In genomic region chr7:130143986-130144618, GRCh38 we compare ENCODE assay signal across 1 cellular context.
TF ChIP-seq lines count a peak whose summit lies in the region.

No MANE protein-coding gene starts in this region.

TF ChIP-seq in HepG2, 621 proteins besides CTCF, POLR2A, EP300 and RAD21 (continued from another document):
- TF ChIP-seq CREM (IDR thresholded peaks at IDR 0.05), result no peak
- no peak for TF ChIP-seq CREM (CRISPR knock-in tag; IDR thresholded peaks at IDR 0.05)
- TF ChIP-seq ZNF430 (CRISPR knock-in tag; IDR thresholded peaks at IDR 0.05), result no peak
- no peak for TF ChIP-seq ZNF513 (CRISPR knock-in tag; conservative IDR thresholded peaks at IDR 0.05)
- no peak for TF ChIP-seq ZNF225 (CRISPR knock-in tag; IDR thresholded peaks at IDR 0.05)
- TF ChIP-seq RXRB (CRISPR knock-in tag; IDR thresholded peaks at IDR 0.05; ENCODE audit: borderline replicate concordance), result peak; percentile 46
- no peak for TF ChIP-seq MEIS2 (CRISPR knock-in tag; IDR thresholded peaks at IDR 0.05)
- TF ChIP-seq SP1 (IDR thresholded peaks at IDR 0.05), result no peak
- no peak for TF ChIP-seq SP1 (CRISPR knock-in tag; IDR thresholded peaks at IDR 0.05)
- TF ChIP-seq HNF4A (CRISPR knock-in tag; IDR thresholded peaks at IDR 0.05), result peak; percentile 79
- TF ChIP-seq NFATC3 (CRISPR knock-in tag; IDR thresholded peaks at IDR 0.05), result no peak
- TF ChIP-seq KLF11 (CRISPR knock-in tag; IDR thresholded peaks at IDR 0.05), result no peak
- no peak for TF ChIP-seq FOXO4 (CRISPR knock-in tag; conservative IDR thresholded peaks at IDR 0.05)
- TF ChIP-seq SPEN (CRISPR knock-in tag; IDR thresholded peaks at IDR 0.05; ENCODE audit: low read depth), result peak; percentile 13; the same call in 1 of the 2 replicates
- TF ChIP-seq BCL3 (CRISPR knock-in tag; IDR thresholded peaks at IDR 0.05), result no peak
- peak; percentile 73 for TF ChIP-seq HNF4G (IDR thresholded peaks at IDR 0.05; ENCODE audit: borderline replicate concordance, low read depth, low read length)
- TF ChIP-seq HNF4G (CRISPR knock-in tag; IDR thresholded peaks at IDR 0.05; ENCODE audit: borderline replicate concordance, low read depth), result 0 out of 2 replicates have a peak, but pooled peaks have one; percentile 46
- 0 out of 2 replicates have a peak, but pooled peaks have one; percentile 46 for TF ChIP-seq MTERF4 (CRISPR knock-in tag; IDR thresholded peaks at IDR 0.05)
- no peak for TF ChIP-seq ZBTB3 (CRISPR knock-in tag; IDR thresholded peaks at IDR 0.05; ENCODE audit: borderline replicate concordance, low read depth)
- TF ChIP-seq HDAC2 (CRISPR knock-in tag; IDR thresholded peaks at IDR 0.05), result 0 out of 2 replicates have a peak, but pooled peaks have one; percentile 25
- peak; percentile 53 for TF ChIP-seq GATAD2A (CRISPR knock-in tag; IDR thresholded peaks at IDR 0.05)
- TF ChIP-seq SOX6 (IDR thresholded peaks at IDR 0.05), result no peak
- peak; percentile 24; the same call in 1 of the 2 replicates for TF ChIP-seq SOX6 (CRISPR knock-in tag; IDR thresholded peaks at IDR 0.05)
- TF ChIP-seq MXI1 (IDR thresholded peaks at IDR 0.05; ENCODE audit: borderline replicate concordance, low read depth, low read length), result no peak
- no peak for TF ChIP-seq IRF9 (CRISPR knock-in tag; IDR thresholded peaks at IDR 0.05; ENCODE audit: borderline replicate concordance)
- TF ChIP-seq HMG20B (CRISPR knock-in tag; conservative IDR thresholded peaks at IDR 0.05), result no peak
- no peak for TF ChIP-seq KLF13 (CRISPR knock-in tag; IDR thresholded peaks at IDR 0.05)
- TF ChIP-seq ZNF281 (CRISPR knock-in tag; IDR thresholded peaks at IDR 0.05; ENCODE audit: borderline replicate concordance), result peak; percentile 67; the same call in 1 of the 2 replicates
- no peak for TF ChIP-seq ZNF768 (CRISPR knock-in tag; IDR thresholded peaks at IDR 0.05)
- no peak for TF ChIP-seq THAP8 (CRISPR knock-in tag; IDR thresholded peaks at IDR 0.05; ENCODE audit: borderline replicate concordance)
- TF ChIP-seq PAXIP1 (CRISPR knock-in tag; conservative IDR thresholded peaks at IDR 0.05), result peak; percentile 76
- no peak for TF ChIP-seq ZNF850 (CRISPR knock-in tag; conservative IDR thresholded peaks at IDR 0.05)
- no peak for TF ChIP-seq ZSCAN20 (CRISPR knock-in tag; IDR thresholded peaks at IDR 0.05; ENCODE audit: borderline replicate concordance)
- TF ChIP-seq MAFK (conservative IDR thresholded peaks at IDR 0.05 in 1 of 2, IDR thresholded peaks at IDR 0.05 in 1 of 2; ENCODE audit: low read length in 2 of 2), result no peak
- TF ChIP-seq ZNF775 (CRISPR knock-in tag; IDR thresholded peaks at IDR 0.05; ENCODE audit: borderline replicate concordance), result no peak
- no peak for TF ChIP-seq ZMAT3 (CRISPR knock-in tag; conservative IDR thresholded peaks at IDR 0.05)
- 0 out of 2 replicates have a peak, but pooled peaks have one; percentile 53 for TF ChIP-seq ZSCAN5A (CRISPR knock-in tag; IDR thresholded peaks at IDR 0.05; ENCODE audit: borderline replicate concordance)
- TF ChIP-seq ZNF136 (CRISPR knock-in tag; IDR thresholded peaks at IDR 0.05; ENCODE audit: low read depth), result no peak
- TF ChIP-seq ZFP62 (CRISPR knock-in tag; IDR thresholded peaks at IDR 0.05), result no peak
- peak; percentile 26; the same call in 1 of the 2 replicates for TF ChIP-seq SAP130 (CRISPR knock-in tag; IDR thresholded peaks at IDR 0.05; ENCODE audit: low read depth)
- TF ChIP-seq ZBTB14 (CRISPR knock-in tag; IDR thresholded peaks at IDR 0.05), result no peak
- TF ChIP-seq CBX2 (IDR thresholded peaks at IDR 0.05; ENCODE audit: low read depth, low read length), result no peak
- TF ChIP-seq CBX2 (CRISPR knock-in tag; IDR thresholded peaks at IDR 0.05; ENCODE audit: low read depth), result no peak
TF ChIP-seq in HepG2: peak in this region for 33.
